ENCODE assay signal across 2 cellular contexts in genomic region chrX:123884809-123885408, GRCh38.
TF ChIP-seq lines count a peak whose summit lies in the region.

No MANE protein-coding gene starts in this region.

TF ChIP-seq in H1, 55 proteins besides CTCF, POLR2A, EP300 and RAD21 (continued from another document):
- TF ChIP-seq USF2 (IDR thresholded peaks at IDR 0.05; ENCODE audit: low read length) (no peak), RNF2 (IDR thresholded peaks at IDR 0.05; ENCODE audit: borderline replicate concordance, low read depth, low read length, missing control alignments, poor library complexity, severe bottlenecking) (no peak), CBX5 (IDR thresholded peaks at IDR 0.05; ENCODE audit: low read depth, low read length) (no peak), KDM5A (IDR thresholded peaks at IDR 0.05; ENCODE audit: low read length) (no peak), ATF3 (IDR thresholded peaks at IDR 0.05; ENCODE audit: insufficient read depth, low read depth, low read length) (no peak), CEBPB (IDR thresholded peaks at IDR 0.05; ENCODE audit: low read depth, low read length) (no peak), TEAD4 (IDR thresholded peaks at IDR 0.05; ENCODE audit: low read depth, low read length) (no peak), RBBP5 (IDR thresholded peaks at IDR 0.05; ENCODE audit: borderline replicate concordance, low read depth, low read length) (no peak), POU5F1 (IDR thresholded peaks at IDR 0.05; ENCODE audit: low read depth, low read length) (no peak), RXRA (IDR thresholded peaks at IDR 0.05; ENCODE audit: insufficient read depth, low read depth, low read length) (no peak)

TF ChIP-seq in neural cell, 6 proteins besides CTCF, POLR2A, EP300 and RAD21 (continued from another document):
- TF ChIP-seq, protein P1, sequence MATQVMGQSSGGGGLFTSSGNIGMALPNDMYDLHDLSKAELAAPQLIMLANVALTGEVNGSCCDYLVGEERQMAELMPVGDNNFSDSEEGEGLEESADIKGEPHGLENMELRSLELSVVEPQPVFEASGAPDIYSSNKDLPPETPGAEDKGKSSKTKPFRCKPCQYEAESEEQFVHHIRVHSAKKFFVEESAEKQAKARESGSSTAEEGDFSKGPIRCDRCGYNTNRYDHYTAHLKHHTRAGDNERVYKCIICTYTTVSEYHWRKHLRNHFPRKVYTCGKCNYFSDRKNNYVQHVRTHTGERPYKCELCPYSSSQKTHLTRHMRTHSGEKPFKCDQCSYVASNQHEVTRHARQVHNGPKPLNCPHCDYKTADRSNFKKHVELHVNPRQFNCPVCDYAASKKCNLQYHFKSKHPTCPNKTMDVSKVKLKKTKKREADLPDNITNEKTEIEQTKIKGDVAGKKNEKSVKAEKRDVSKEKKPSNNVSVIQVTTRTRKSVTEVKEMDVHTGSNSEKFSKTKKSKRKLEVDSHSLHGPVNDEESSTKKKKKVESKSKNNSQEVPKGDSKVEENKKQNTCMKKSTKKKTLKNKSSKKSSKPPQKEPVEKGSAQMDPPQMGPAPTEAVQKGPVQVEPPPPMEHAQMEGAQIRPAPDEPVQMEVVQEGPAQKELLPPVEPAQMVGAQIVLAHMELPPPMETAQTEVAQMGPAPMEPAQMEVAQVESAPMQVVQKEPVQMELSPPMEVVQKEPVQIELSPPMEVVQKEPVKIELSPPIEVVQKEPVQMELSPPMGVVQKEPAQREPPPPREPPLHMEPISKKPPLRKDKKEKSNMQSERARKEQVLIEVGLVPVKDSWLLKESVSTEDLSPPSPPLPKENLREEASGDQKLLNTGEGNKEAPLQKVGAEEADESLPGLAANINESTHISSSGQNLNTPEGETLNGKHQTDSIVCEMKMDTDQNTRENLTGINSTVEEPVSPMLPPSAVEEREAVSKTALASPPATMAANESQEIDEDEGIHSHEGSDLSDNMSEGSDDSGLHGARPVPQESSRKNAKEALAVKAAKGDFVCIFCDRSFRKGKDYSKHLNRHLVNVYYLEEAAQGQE (IDR thresholded peaks at IDR 0.05; ENCODE audit: borderline replicate concordance) = no peak
- TF ChIP-seq MXI1 (conservative IDR thresholded peaks at IDR 0.05; ENCODE audit: poor library complexity, severe bottlenecking) (no peak), TAF1 (IDR thresholded peaks at IDR 0.05; ENCODE audit: low read depth) (no peak), SMC3 (conservative IDR thresholded peaks at IDR 0.05; ENCODE audit: poor library complexity) (no peak), EZH2 (IDR thresholded peaks at IDR 0.05; ENCODE audit: borderline replicate concordance, insufficient read depth, low read length, poor library complexity, severe bottlenecking) (no peak)
